Comparison of ENCODE assay signal across 10 cellular contexts in the genomic region with DNA sequence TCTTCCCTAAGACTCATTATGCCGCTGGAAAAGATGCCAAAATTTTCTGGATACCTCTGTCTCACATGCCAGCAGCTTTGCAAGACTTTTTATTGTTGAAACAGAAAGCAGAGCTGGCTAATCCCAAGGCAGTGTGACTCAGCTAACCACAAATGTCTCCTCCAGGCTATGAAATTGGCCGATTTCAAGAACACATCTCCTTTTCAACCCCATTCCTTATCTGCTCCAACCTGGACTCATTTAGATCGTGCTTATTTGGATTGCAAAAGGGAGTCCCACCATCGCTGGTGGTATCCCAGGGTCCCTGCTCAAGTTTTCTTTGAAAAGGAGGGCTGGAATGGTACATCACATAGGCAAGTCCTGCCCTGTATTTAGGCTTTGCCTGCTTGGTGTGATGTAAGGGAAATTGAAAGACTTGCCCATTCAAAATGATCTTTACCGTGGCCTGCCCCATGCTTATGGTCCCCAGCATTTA. TPM values are rescaled to one million over a fixed set of nuclear protein-coding genes. Genes with fewer than 3 reads are reported as not detected.
DNase-seq lines count a peak whose midpoint lies in the region; ATAC-seq, FAIRE-seq and TF ChIP-seq lines count a peak whose summit lies in the region.
"Had no signal": no experiment of that assay in that cellular context is flagged by ENCODE, and none has a peak within 500 bp of the region (broad histone marks: within the 10 kb centered on the region; RNA-seq: fewer than 3 reads in every experiment).

No MANE protein-coding gene starts in this region.

- no peak for DNase-seq in activated naive CD8-positive, alpha-beta T cell treated with anti-CD3 and anti-CD28 coated beads, Interleukin-2, amount 10 ng/mL, durations not matched to agents 7 days and 5 days
- DNase-seq in activated naive CD8-positive, alpha-beta T cell treated with anti-CD3 and anti-CD28 coated beads for 36 hours, result no peak
- DNase-seq in RCC 7860 (ENCODE audit: low spot score) (peak; percentile 83), erythroblast (lab: John Stamatoyannopoulos, UW) (peak; percentile 5 to 20), stromal cell of bone marrow (ENCODE audit: low read depth) (peak; percentile 89), DMS153 treated with DMSO at 0.1 percent for 48 hours (lab: John Stamatoyannopoulos, UW; ENCODE audit: unreplicated experiment) (no peak), NCI-H2196 (lab: John Stamatoyannopoulos, UW; ENCODE audit: unreplicated experiment) (no peak)
- DNase-seq: DMS79, nucleus accumbens had no signal

- no peak overlapping the region for H3K27ac Mint-ChIP-seq in activated naive CD8-positive, alpha-beta T cell treated with anti-CD3 and anti-CD28 coated beads, Interleukin-2, amount 10 ng/mL, durations not matched to agents 7 days and 5 days
- H3K27ac Mint-ChIP-seq in activated naive CD8-positive, alpha-beta T cell treated with anti-CD3 and anti-CD28 coated beads for 36 hours, result no peak overlapping the region

- FAIRE-seq in RCC 7860 (lab: Jason Lieb, UNC), result peak; percentile 97

- ATAC-seq in activated naive CD8-positive, alpha-beta T cell treated with anti-CD3 and anti-CD28 coated beads, Interleukin-2, amount 10 ng/mL, durations not matched to agents 7 days and 5 days (ENCODE audit: low read depth), result peak; percentile 65
- ATAC-seq in HG03460 (IDR thresholded peaks at IDR 0.05; ENCODE audit: unreplicated experiment), result no peak

- peaks cover 17% of the 10 kb centered on the region for H3K4me1 Mint-ChIP-seq in activated naive CD8-positive, alpha-beta T cell treated with anti-CD3 and anti-CD28 coated beads, Interleukin-2, amount 10 ng/mL, durations not matched to agents 7 days and 5 days
- peaks cover 9% of the 10 kb centered on the region for H3K4me1 Mint-ChIP-seq in activated naive CD8-positive, alpha-beta T cell treated with anti-CD3 and anti-CD28 coated beads for 36 hours

- H3K9me3 Mint-ChIP-seq in activated naive CD8-positive, alpha-beta T cell treated with anti-CD3 and anti-CD28 coated beads, Interleukin-2, amount 10 ng/mL, durations not matched to agents 7 days and 5 days, result no peaks in the 10 kb centered on the region
- H3K9me3 Mint-ChIP-seq in activated naive CD8-positive, alpha-beta T cell treated with anti-CD3 and anti-CD28 coated beads for 36 hours, result no peaks in the 10 kb centered on the region

- TF ChIP-seq POLR2A in erythroblast (IDR thresholded peaks at IDR 0.05; ENCODE audit: low read length), result no peak

- peaks cover 2% of the 10 kb centered on the region for H3K36me3 Mint-ChIP-seq in activated naive CD8-positive, alpha-beta T cell treated with anti-CD3 and anti-CD28 coated beads, Interleukin-2, amount 10 ng/mL, durations not matched to agents 7 days and 5 days
- no peaks in the 10 kb centered on the region for H3K36me3 Mint-ChIP-seq in activated naive CD8-positive, alpha-beta T cell treated with anti-CD3 and anti-CD28 coated beads for 36 hours

- H3K27me3 Mint-ChIP-seq in activated naive CD8-positive, alpha-beta T cell treated with anti-CD3 and anti-CD28 coated beads, Interleukin-2, amount 10 ng/mL, durations not matched to agents 7 days and 5 days, result peaks cover 9% of the 10 kb centered on the region
- peaks cover 11% of the 10 kb centered on the region for H3K27me3 Mint-ChIP-seq in activated naive CD8-positive, alpha-beta T cell treated with anti-CD3 and anti-CD28 coated beads for 36 hours

- POLR2A ChIA-PET in activated naive CD8-positive, alpha-beta T cell treated with anti-CD3 and anti-CD28 coated beads, Interleukin-2, amount 10 ng/mL, durations not matched to agents 7 days and 5 days (lab: Charles Lee), result interaction anchor here (1.5 kb wide), 1 partner anchor 12 kb away, joined by 4 read pairs; no protein-coding TSS in a partner anchor

- H3K4me3 Mint-ChIP-seq in activated naive CD8-positive, alpha-beta T cell treated with anti-CD3 and anti-CD28 coated beads, Interleukin-2, amount 10 ng/mL, durations not matched to agents 7 days and 5 days, result peak overlapping the region; percentile 20
- H3K4me3 Mint-ChIP-seq in activated naive CD8-positive, alpha-beta T cell treated with anti-CD3 and anti-CD28 coated beads for 36 hours, result no peak overlapping the region

RNA-seq across cellular contexts. Expression of a gene that starts 26.3 kb away (rescaled TPM):
- under 1 TPM; 0.34 to 0.36 TPM for total RNA-seq in activated naive CD8-positive, alpha-beta T cell treated with anti-CD3 and anti-CD28 coated beads, Interleukin-2, amount 10 ng/mL, durations not matched to agents 7 days and 5 days
- not detected for total RNA-seq in activated naive CD8-positive, alpha-beta T cell treated with anti-CD3 and anti-CD28 coated beads for 36 hours

Comparison
In these comparisons a context has a peak if more than half of its experiments do, and no peak if none do; other contexts are left out.
1. DNase-seq: peak in RCC 7860 (single experiment), erythroblast (2 of 2) and stromal cell of bone marrow (single experiment); none in activated naive CD8-positive, alpha-beta T cell treated with anti-CD3 and anti-CD28 coated beads, Interleukin-2, amount 10 ng/mL, durations not matched to agents 7 days and 5 days (single experiment), activated naive CD8-positive, alpha-beta T cell treated with anti-CD3 and anti-CD28 coated beads for 36 hours (single experiment), DMS153 treated with DMSO at 0.1 percent for 48 hours (single experiment) and NCI-H2196 (single experiment).